ENCODE assay signal across 8 cellular contexts in genomic region chr19:16062789-16063188, GRCh38.
DNase-seq lines count a peak whose midpoint lies in the region; ATAC-seq and TF ChIP-seq lines count a peak whose summit lies in the region.

No MANE protein-coding gene starts in this region.

- TF ChIP-seq POLR2A in erythroblast (IDR thresholded peaks at IDR 0.05; ENCODE audit: low read length): no peak

- H3K4me3 ChIP-seq in parathyroid adenoma (ENCODE audit: low read depth, low read length): no peak overlapping the region

- no peaks in the 10 kb centered on the region for H3K9me3 ChIP-seq in parathyroid adenoma (ENCODE audit: control insufficient read depth, low read length)

- H3K9ac ChIP-seq in parathyroid adenoma: no peak overlapping the region

- no peak overlapping the region for H3K27ac ChIP-seq in parathyroid adenoma

- no peak overlapping the region for H2AFZ ChIP-seq in parathyroid adenoma

- H3K4me1 ChIP-seq in parathyroid adenoma: no peaks in the 10 kb centered on the region

- H3K27me3 ChIP-seq in parathyroid adenoma (ENCODE audit: control insufficient read depth, insufficient read depth, low read length): no peaks in the 10 kb centered on the region

- no peak for ATAC-seq in HG02885 (IDR thresholded peaks at IDR 0.05; ENCODE audit: poor library complexity, unreplicated experiment)
- no peak for ATAC-seq in GM21786 (IDR thresholded peaks at IDR 0.05; ENCODE audit: unreplicated experiment)

- DNase-seq in DMS53 (lab: John Stamatoyannopoulos, UW): peak; percentile 43
- DNase-seq in DMS53 treated with DMSO at 0.1 percent for 48 hours (lab: John Stamatoyannopoulos, UW; ENCODE audit: unreplicated experiment): no peak
- peak; percentile 76 for DNase-seq in NCI-H82 (lab: John Stamatoyannopoulos, UW)
- DNase-seq in activated CD8-positive, alpha-beta memory T cell treated with anti-CD3 and anti-CD28 coated beads for 24 hours: peak; percentile 85
- DNase-seq in erythroblast (lab: John Stamatoyannopoulos, UW): peak; percentile 39 to 75

- TF ChIP-seq CTCF in parathyroid adenoma (IDR thresholded peaks at IDR 0.05): peak; percentile 81

- no peaks in the 10 kb centered on the region for H3K36me3 ChIP-seq in parathyroid adenoma (ENCODE audit: control insufficient read depth, insufficient read depth, low read length)

- H3K79me2 ChIP-seq in parathyroid adenoma: no peaks in the 10 kb centered on the region

- no peak overlapping the region for H3K4me2 ChIP-seq in parathyroid adenoma (ENCODE audit: low read length)
